In the genomic region with DNA sequence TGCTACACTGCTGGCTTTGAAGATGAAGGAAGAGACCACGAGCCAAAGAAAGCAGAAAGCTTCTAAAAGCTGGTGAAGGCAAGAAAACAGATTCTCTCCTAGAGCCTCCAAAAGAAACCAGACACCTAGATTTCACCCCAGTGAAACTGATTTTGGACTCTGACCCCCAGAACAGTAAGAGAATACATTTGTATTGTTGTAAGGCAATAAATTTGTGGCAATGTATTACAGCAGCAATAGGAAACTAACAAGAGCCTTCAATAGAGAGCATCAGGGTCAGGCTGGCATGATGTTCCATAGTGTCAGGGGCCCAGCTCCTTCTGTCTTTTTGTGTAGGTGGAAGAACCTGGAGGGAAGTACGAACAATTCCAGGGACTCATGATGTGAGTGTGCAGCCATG, we compare ENCODE assay signal across 23 cellular contexts.
"Had no signal": no experiment of that assay in that cellular context is flagged by ENCODE, and none has a peak within 500 bp of the region (broad histone marks: within the 10 kb centered on the region; RNA-seq: fewer than 3 reads in every experiment).

No MANE protein-coding gene starts in this region.

- H3K36me3 ChIP-seq: esophagus squamous epithelium, heart right ventricle, lower lobe of right lung, neutrophil, right lobe of liver, stomach, thyroid gland, vagina had no signal

- DNase-seq: effector memory CD4-positive, alpha-beta T cell; esophagus squamous epithelium; glutamatergic neuron; heart right ventricle; hippocampal formation; left ventricle myocardium superior; lower lobe of right lung; naive B cell; right lobe of liver; stimulated activated CD4-positive, alpha-beta T cell treated with anti-CD3 and anti-CD28 coated beads, Interleukin-12 subunit alpha, Interleukin-12 subunit beta, amount 100 ng/mL, for 4 hours; stimulated activated CD4-positive, alpha-beta T cell treated with anti-CD3 and anti-CD28 coated beads, Interleukin-1b, Interleukin-23, amount 100 ng/mL, for 48 hours; stimulated activated CD4-positive, alpha-beta T cell treated with anti-CD3 and anti-CD28 coated beads, Interleukin-4, amount 100 ng/mL, for 1 hour; stimulated activated CD8-positive, alpha-beta memory T cell treated with anti-CD3 and anti-CD28 coated beads, Interleukin-4, amount 100 ng/mL, for 48 hours; stimulated activated naive CD4-positive, alpha-beta T cell treated with Interleukin-2 at 50 U/mL for 16 hours; stomach; thyroid gland had no signal

- FAIRE-seq: islet of Langerhans had no signal

- H3K4me2 ChIP-seq: smooth muscle cell had no signal

- H3K4me3 ChIP-seq: coronary artery, esophagus squamous epithelium, heart right ventricle, lower lobe of right lung, right lobe of liver, smooth muscle cell, stomach, thyroid gland, vagina had no signal

- ATAC-seq: natural killer cell treated with Interleukin-12 subunit alpha and Interleukin-12 subunit beta and Interleukin-15 and Interleukin-18, amount 100 ng/mL, for 72 hours had no signal

- H3K27ac ChIP-seq: coronary artery, esophagus squamous epithelium, heart right ventricle, lower lobe of right lung, neutrophil, parathyroid adenoma, right lobe of liver, stomach, thyroid gland, vagina had no signal

- H3K79me2 ChIP-seq: parathyroid adenoma had no signal

- H3K4me1 ChIP-seq: esophagus squamous epithelium, parathyroid adenoma, right lobe of liver, thyroid gland, vagina had no signal

- H3K9me3 ChIP-seq: heart right ventricle, neutrophil, right lobe of liver, thyroid gland, vagina had no signal

- H3K27me3 ChIP-seq: esophagus squamous epithelium, heart right ventricle, neutrophil, right lobe of liver, stomach, thyroid gland, vagina had no signal
